ENCODE assay signal across 17 cellular contexts in the genomic region with DNA sequence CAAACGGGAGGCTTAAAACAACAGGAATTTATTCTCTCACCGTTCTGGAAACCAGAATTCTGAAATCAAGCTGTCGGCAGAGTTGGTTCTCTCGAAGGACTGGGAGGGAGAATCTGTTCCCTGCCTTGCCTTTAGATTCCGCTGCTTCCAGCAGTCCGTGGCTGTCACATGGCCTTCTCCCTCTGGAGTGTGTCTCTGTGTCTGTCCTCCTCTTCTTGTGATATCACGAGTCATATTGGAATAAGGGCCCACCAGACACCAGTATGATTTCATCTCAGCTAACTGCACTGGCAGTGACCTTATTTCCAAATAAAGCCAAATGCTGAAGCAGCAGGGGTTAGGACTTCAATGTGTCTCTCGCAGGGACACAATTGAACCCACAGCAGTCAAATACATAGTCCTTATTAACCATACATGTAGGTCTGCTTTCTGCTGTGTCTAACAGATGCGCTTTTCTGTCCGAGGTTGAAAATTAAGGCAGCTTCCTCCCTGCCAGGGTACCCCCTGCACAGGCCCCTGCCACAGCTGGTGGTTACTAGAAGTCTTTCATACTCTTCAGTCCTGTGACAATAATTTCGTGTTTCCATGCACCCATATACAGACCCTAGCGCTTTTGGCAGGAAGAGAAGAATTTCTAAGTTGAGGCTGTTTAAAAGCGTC.
DNase-seq lines count a peak whose midpoint lies in the region; TF ChIP-seq lines count a peak whose summit lies in the region.
"Had no signal": no experiment of that assay in that cellular context is flagged by ENCODE, and none has a peak within 500 bp of the region (broad histone marks: within the 10 kb centered on the region; RNA-seq: fewer than 3 reads in every experiment).

No MANE protein-coding gene starts in this region.

- peak; percentile 63 for DNase-seq in DMS 273 (lab: John Stamatoyannopoulos, UW; ENCODE audit: unreplicated experiment)
- no peak for DNase-seq in DMS 273 treated with DMSO at 0.1 percent for 48 hours (lab: John Stamatoyannopoulos, UW)
- DNase-seq in adipocyte (ENCODE audit: low read depth): peak; percentile 13
- peak; percentile 46 for DNase-seq in midbrain (lab: John Stamatoyannopoulos, UW)
- DNase-seq in thyroid gland: peak in 1 of 2 donors; percentile 51
- DNase-seq in Kasumi-1 (lab: John Stamatoyannopoulos, UW): no peak
- DNase-seq in Karpas-422: no peak
- DNase-seq in CD1c-positive myeloid dendritic cell (ENCODE audit: extremely low spot score): no peak
- DNase-seq: activated CD8-positive, alpha-beta T cell treated with anti-CD3 and anti-CD28 coated beads for 36 hours; activated naive CD4-positive, alpha-beta T cell treated with Interleukin-2 at 50 U/mL for 16 hours; Caco-2; kidney; NCI-H1436; stimulated activated CD4-positive, alpha-beta T cell treated with anti-CD3 and anti-CD28 coated beads, Interleukin-2, amount 100 ng/mL, for 24 hours; stimulated activated naive B cell treated with anti-CD40 and anti-IgM and Interleukin-4, amounts not matched to agents 10 μg/mL and 1 μg/mL and 100 μg/mL, for 72 hours; T-helper 2 cell had no signal

- H3K27ac ChIP-seq in thyroid gland (peak overlapping the region; percentile 34 to 74 (median 44)), Karpas-422 (ENCODE audit: low read length) (no peak overlapping the region)
- H3K27ac ChIP-seq: 22Rv1 had no signal

- TF ChIP-seq POLR2A in thyroid gland (IDR thresholded peaks at IDR 0.05): no peak

- H3K79me2 ChIP-seq in Karpas-422 (ENCODE audit: low read length): no peaks in the 10 kb centered on the region

- peaks cover 51% of the 10 kb centered on the region for H3K4me1 ChIP-seq in adipocyte (ENCODE audit: control insufficient read depth, insufficient read depth, low read length)
- peaks cover 44 to 74% of the 10 kb centered on the region in 2 donors for H3K4me1 ChIP-seq in thyroid gland
- peaks cover 45% of the 10 kb centered on the region for H3K4me1 ChIP-seq in Karpas-422 (ENCODE audit: low read length)

- TF ChIP-seq CTCF in thyroid gland (IDR thresholded peaks at IDR 0.05): no peak

- no peak overlapping the region for H2AFZ ChIP-seq in Karpas-422 (ENCODE audit: low read length)

- no peaks in the 10 kb centered on the region for H3K9me2 ChIP-seq in Karpas-422 (replicated peaks; ENCODE audit: insufficient read depth, low read length)

- 56 to 62% methylated on average over 13 of the region's 13 CpGs for WGBS in thyroid gland, 2 donors

- H3K9ac ChIP-seq in adipocyte (ENCODE audit: low read length): no peak overlapping the region
- no peak overlapping the region for H3K9ac ChIP-seq in Karpas-422 (ENCODE audit: low read length)

- H3K36me3 ChIP-seq in adipocyte (ENCODE audit: control insufficient read depth, insufficient read depth, low read length, severe bottlenecking) (no peaks in the 10 kb centered on the region), thyroid gland (no peaks in the 10 kb centered on the region), Karpas-422 (ENCODE audit: insufficient read depth, low read length) (no peaks in the 10 kb centered on the region)

- intact Hi-C loops in thyroid gland (cut with DNase I): no loop called here

- H3K4me3 ChIP-seq in adipocyte (ENCODE audit: low read length): no peak overlapping the region
- H3K4me3 ChIP-seq in thyroid gland (replicated peaks in 1 of 3): no peak overlapping the region
- H3K4me3 ChIP-seq in Karpas-422 (ENCODE audit: low read length): no peak overlapping the region

- H3K9me3 ChIP-seq in adipocyte (ENCODE audit: control insufficient read depth, low read length): no peaks in the 10 kb centered on the region
- H3K9me3 ChIP-seq in thyroid gland: no peaks in the 10 kb centered on the region
- H3K9me3 ChIP-seq in Karpas-422 (ENCODE audit: low read length): no peaks in the 10 kb centered on the region
- H3K9me3 ChIP-seq: Caco-2 had no signal

- no peak overlapping the region for H3K4me2 ChIP-seq in Karpas-422 (ENCODE audit: low read depth, low read length, poor library complexity, severe bottlenecking)

- no peaks in the 10 kb centered on the region for H4K20me1 ChIP-seq in Karpas-422 (ENCODE audit: insufficient read depth, low read depth, low read length)

- H3K27me3 ChIP-seq in adipocyte (replicated peaks; ENCODE audit: control insufficient read depth, insufficient read depth, low read length): peaks cover 33% of the 10 kb centered on the region
- no peaks in the 10 kb centered on the region for H3K27me3 ChIP-seq in thyroid gland
- no peaks in the 10 kb centered on the region for H3K27me3 ChIP-seq in Karpas-422 (ENCODE audit: low read length)

Comparison
In these comparisons a context has a peak if more than half of its experiments do, and no peak if none do; other contexts are left out.
1. DNase-seq: peak in DMS 273 (single experiment), adipocyte (single experiment) and midbrain (single experiment); none in DMS 273 treated with DMSO at 0.1 percent for 48 hours (single experiment), Kasumi-1 (0 of 2), Karpas-422 (single experiment) and CD1c-positive myeloid dendritic cell (single experiment).